In genomic region chr4:106337916-106338315, GRCh38 we compare ENCODE assay signal across 8 cellular contexts. TPM values are rescaled to one million over a fixed set of nuclear protein-coding genes. Genes with fewer than 3 reads are reported as not detected.
"Had no signal": no experiment of that assay in that cellular context is flagged by ENCODE, and none has a peak within 500 bp of the region (broad histone marks: within the 10 kb centered on the region; RNA-seq: fewer than 3 reads in every experiment).

No MANE protein-coding gene starts in this region.

- ATAC-seq: GM23338 had no signal

- DNase-seq: H9, HCEC 1CT, HFFc6, KBM-7 had no signal

- H3K4me3 ChIP-seq: GM23338 had no signal

- H3K27ac Mint-ChIP-seq: GM23338, H9 had no signal

- H3K27me3 Mint-ChIP-seq: IgD-negative memory B cell had no signal

- H2AFZ ChIP-seq: GM23338 had no signal

- H3K4me1 Mint-ChIP-seq: GM23338, H9 had no signal

- H3K4me3 Mint-ChIP-seq: GM23338, H9, HFFc6, IgD-negative memory B cell had no signal

- H3K4me2 ChIP-seq: GM23338 had no signal

RNA-seq across cellular contexts. Expression of gene GIMD1, which starts 30.7 kb away (rescaled TPM):
- total RNA-seq: GM23338, H1, H9, HFFc6, HT-29 had no signal
- polyA plus RNA-seq: GM23338, H1, IgD-negative memory B cell had no signal
